Comparison of ENCODE assay signal across 10 cellular contexts in genomic region chr7:44087914-44088838, GRCh38. TPM values are rescaled to one million over a fixed set of nuclear protein-coding genes. Genes with fewer than 3 reads are reported as not detected.
DNase-seq lines count a peak whose midpoint lies in the region; ATAC-seq and TF ChIP-seq lines count a peak whose summit lies in the region.
"Had no signal": no experiment of that assay in that cellular context is flagged by ENCODE, and none has a peak within 500 bp of the region (broad histone marks: within the 10 kb centered on the region; RNA-seq: fewer than 3 reads in every experiment).

No MANE protein-coding gene starts in this region.

- H3K9me3 ChIP-seq in left lung = no peaks in the 10 kb centered on the region
- H3K9me3 ChIP-seq in A673 (ENCODE audit: low read depth, low read length, poor library complexity, severe bottlenecking) = no peaks in the 10 kb centered on the region

- H3K4me3 ChIP-seq in astrocyte of the cerebellum (ENCODE audit: low read depth, low read length) = no peak overlapping the region
- no peak overlapping the region for H3K4me3 ChIP-seq in left lung
- H3K4me3 ChIP-seq in A673 (ENCODE audit: low read depth, low read length, poor library complexity, severe bottlenecking) = no peak overlapping the region

- DNase-seq in AG08395 (ENCODE audit: low spot score) (peak; percentile 83), astrocyte of the cerebellum (ENCODE audit: low read depth) (peak; percentile 82), left lung (peak in 1 of 2 donors; percentile 43), A673 (ENCODE audit: low spot score) (no peak), NCI-H69 (lab: John Stamatoyannopoulos, UW) (no peak)
- DNase-seq: CD4-positive, CD25-positive, alpha-beta regulatory T cell; SHP77 treated with DMSO at 0.1 percent for 48 hours had no signal

- H3K36me3 ChIP-seq in left lung = no peaks in the 10 kb centered on the region
- no peaks in the 10 kb centered on the region for H3K36me3 ChIP-seq in A673 (ENCODE audit: insufficient read depth, low read length, poor library complexity, severe bottlenecking)

- H3K27me3 ChIP-seq in left lung = no peaks in the 10 kb centered on the region
- no peaks in the 10 kb centered on the region for H3K27me3 ChIP-seq in A673 (replicated peaks; ENCODE audit: insufficient read depth, low read depth, low read length, poor library complexity)

- intact Hi-C loops in left lung (cut with DNase I) = no loop called here
- intact Hi-C loops in A673 (cut with micrococcal nuclease; ENCODE audit: unreplicated experiment) = no loop called here

- in situ Hi-C loops in astrocyte of the cerebellum (cut with HindIII; ENCODE audit: low sequenced_read_pairs) = no loop called here

- CTCF ChIA-PET in A673 (lab: Charles Lee) = no interaction called here

- H3K27ac ChIP-seq in left lung (peak overlapping the region; percentile 58 to 84), A673 (ENCODE audit: low read depth, low read length, poor library complexity, severe bottlenecking) (no peak overlapping the region)

- TF ChIP-seq CTCF in astrocyte of the cerebellum (IDR thresholded peaks at IDR 0.05; ENCODE audit: low read depth, low read length, missing control alignments) = no peak
- no peak for TF ChIP-seq CTCF in left lung (IDR thresholded peaks at IDR 0.05)
- TF ChIP-seq CTCF in A673 (conservative IDR thresholded peaks at IDR 0.05; ENCODE audit: low read depth, low read length) = no peak

- H3K4me1 ChIP-seq in left lung (no peaks in the 10 kb centered on the region), A673 (ENCODE audit: insufficient read depth, low read length, poor library complexity, severe bottlenecking) (no peaks in the 10 kb centered on the region)

- peak; percentile 53 for ATAC-seq in left lung
- ATAC-seq in HG03025 (IDR thresholded peaks at IDR 0.05; ENCODE audit: low FRiP score, unreplicated experiment) = no peak
- ATAC-seq: stimulated activated memory B cell treated with anti-CD40 and anti-IgM and Interleukin-4, amounts not matched to agents 10 μg/mL and 1 μg/mL and 100 μg/mL, for 72 hours had no signal

- POLR2A ChIA-PET in A673 (lab: Charles Lee; ENCODE audit: low non-redundant PET) = no interaction called here

- BruUV-seq in A673 (replicated peaks; lab: Mats Ljungman, UMichigan) = no TSS peak

RNA-seq across cellular contexts. Expression of gene POLM, which starts 5.8 kb away (rescaled TPM):
- total RNA-seq in left lung (10 to 100 TPM; 16.7 to 26.4 TPM), A673 (2021) (9.6 and 12.8 TPM in 2 replicates)

RNA-seq across cellular contexts. Expression of gene AEBP1, which starts 16.0 kb away (rescaled TPM):
- total RNA-seq in left lung (100 to 1,000 TPM; 167 to 195 TPM), A673 (2021) (30.1 and 31.8 TPM in 2 replicates)

RNA-seq across cellular contexts. Expression of gene PGAM2, which starts 22.8 kb away (rescaled TPM):
- under 1 TPM in 1 of 2 donors, not detected in 1; 0.79 TPM for total RNA-seq in left lung
- not detected in 2 replicates for total RNA-seq in A673 (2021)
- total RNA-seq: glomerular endothelial cell had no signal

RNA-seq across cellular contexts. Expression of gene POLD2, which starts 35.2 kb away (rescaled TPM):
- 100 to 1,000 TPM in 1 of 2 donors, 10 to 100 TPM in 1; 68.3 to 115 TPM for total RNA-seq in left lung
- 252 TPM in 2 replicates for total RNA-seq in A673 (2021)

RNA-seq across cellular contexts. Expression of gene DBNL, which starts 43.7 kb away (rescaled TPM):
- total RNA-seq in left lung (100 to 1,000 TPM in 1 of 2 donors, 10 to 100 TPM in 1; 93.3 to 119 TPM), A673 (2021) (64.5 and 74.4 TPM in 2 replicates)

Comparison
In these comparisons a context has a peak if more than half of its experiments do, and no peak if none do; other contexts are left out.
1. DNase-seq: peak in AG08395 (single experiment) and astrocyte of the cerebellum (single experiment); none in A673 (single experiment) and NCI-H69 (single experiment).